ENCODE assay signal across 8 cellular contexts in genomic region chr16:1983544-1984346, GRCh38. TPM values are rescaled to one million over a fixed set of nuclear protein-coding genes. Genes with fewer than 3 reads are reported as not detected.
DNase-seq lines count a peak whose midpoint lies in the region; ATAC-seq, FAIRE-seq and TF ChIP-seq lines count a peak whose summit lies in the region.

GFER (plus strand) TSS chr16:1984193; CDS start chr16:1984219, 26 bp downstream.

- peak within 1 kb of the TSS; percentile 67 for H3K4me3 ChIP-seq in A549
- H3K4me3 ChIP-seq in body of pancreas = peak within 1 kb of the TSS; percentile 77 to 90

- peak within 1 kb of the TSS; percentile 87 for H3K4me3 Mint-ChIP-seq in T-helper 17 cell

- POLR2A ChIA-PET in A549 (lab: Yijun Ruan, JAX) = interaction anchor here (0.6 to 5.4 kb wide), 5 partner anchors 12 to 603 kb away, joined by 3 to 50 read pairs (median 3); partner anchors contain the start of genes RPS2, TBL3 and TRAF7

- peaks cover 20% of the 10 kb centered on the region for H3K27me3 Mint-ChIP-seq in T-helper 17 cell

- H3K4me2 ChIP-seq in A549 = peak within 1 kb of the TSS; percentile 88

- CTCF ChIA-PET in A549 (lab: Yijun Ruan, JAX) = interaction anchor here (1.1 to 19.7 kb wide), 6 partner anchors 10 to 157 kb away, joined by 3 to 196 read pairs (median 7); partner anchors contain the start of gene ZNF598

- peak within 1 kb of the TSS; percentile 41 for H3K27ac Mint-ChIP-seq in T-helper 17 cell

- TF ChIP-seq EP300 in A549 (IDR thresholded peaks at IDR 0.05) = no peak

- no peak for FAIRE-seq in A549 (lab: Jason Lieb, UNC)

- H3K4me1 ChIP-seq in A549 (peaks cover 37% of the 10 kb centered on the region), body of pancreas (peaks cover 62% of the 10 kb centered on the region)

- H3K27me3 ChIP-seq in body of pancreas = peaks cover 0 to 3% of the 10 kb centered on the region in 2 donors

- 0 out of 5 replicates have a peak, but pooled peaks of 1 of the 2 experiments have one; percentile 18 for TF ChIP-seq RAD21 in A549 (conservative IDR thresholded peaks at IDR 0.05 in 1 of 2, IDR thresholded peaks at IDR 0.05 in 1 of 2)

- H3K27ac ChIP-seq in A549 (peak within 1 kb of the TSS; percentile 86 to 94), body of pancreas (peak within 1 kb of the TSS; percentile 56 to 84 (median 79))

- peaks cover 0 to 2% of the 10 kb centered on the region in 2 donors for H3K36me3 ChIP-seq in body of pancreas (replicated peaks in 1 of 2; ENCODE audit: insufficient read depth in 1 of 2, low read depth in 2 of 2)

- ATAC-seq in A549 = peak; percentile 72 to 85
- peak; percentile 80 for ATAC-seq in GM18498 (IDR thresholded peaks at IDR 0.05; ENCODE audit: unreplicated experiment)
- ATAC-seq in HG02852 (IDR thresholded peaks at IDR 0.05; ENCODE audit: unreplicated experiment) = peak; percentile 62
- ATAC-seq in T-helper 17 cell = peak; percentile 69
- ATAC-seq in body of pancreas = peak; percentile 85

- DNase-seq in A549 (ENCODE audit: low read depth in 1 of 2, low spot score in 1 of 2) (peak; percentile 94 to 96), NCI-H1417 treated with DMSO at 0.1 percent for 48 hours (lab: John Stamatoyannopoulos, UW) (peak; percentile 38), T-helper 17 cell (peak; percentile 39 to 55 (median 51)), body of pancreas (peak; percentile 91 to 92 (median 92)), hippocampal formation (lab: John Stamatoyannopoulos, UW) (peak; percentile 82 to 89), putamen (ENCODE audit: low spot score) (peak; percentile 92)

- H3K9me3 ChIP-seq in A549 = no peaks in the 10 kb centered on the region
- H3K9me3 ChIP-seq in T-helper 17 cell (ENCODE audit: control insufficient read depth, low read length, poor library complexity, severe bottlenecking) = no peaks in the 10 kb centered on the region
- H3K9me3 ChIP-seq in body of pancreas = no peaks in the 10 kb centered on the region

- peak; percentile 50; the same call in 2 of the 3 replicates for TF ChIP-seq CTCF in A549 (IDR thresholded peaks at IDR 0.05)
- TF ChIP-seq CTCF in body of pancreas (IDR thresholded peaks at IDR 0.05) = peak in 6 of 7 experiments; percentile 15 to 47 (median 30)

- 0% methylated on average over 22 of the region's 109 CpGs for WGBS in A549 (ENCODE audit: missing lambda C conversion rate)
- WGBS in body of pancreas, 2 donors = 0% methylated on average over 2 to 109 of the region's 109 CpGs

- H3K4me1 Mint-ChIP-seq in T-helper 17 cell = peaks cover 12% of the 10 kb centered on the region

- no peaks in the 10 kb centered on the region for H3K36me3 Mint-ChIP-seq in T-helper 17 cell (ENCODE audit: low read depth)

- peak; percentile 85 for TF ChIP-seq POLR2A in A549 (IDR thresholded peaks at IDR 0.05; ENCODE audit: low read length)
- TF ChIP-seq POLR2A in body of pancreas (IDR thresholded peaks at IDR 0.05) = peak; percentile 45 to 67 (median 59)

- intact Hi-C loops in body of pancreas (cut with DNase I) = no loop called here

TF ChIP-seq in A549, 52 proteins besides CTCF, POLR2A, EP300 and RAD21 (continues in another document):
- TF ChIP-seq BHLHE40 (IDR thresholded peaks at IDR 0.05; ENCODE audit: low read depth, low read length) (no peak), SMC3 (IDR thresholded peaks at IDR 0.05) (peak; percentile 45), TFCP2L1 (CRISPR knock-in tag; IDR thresholded peaks at IDR 0.05) (0 out of 2 replicates have a peak, but pooled peaks have one; percentile 63), ESRRA (IDR thresholded peaks at IDR 0.05; ENCODE audit: borderline replicate concordance, low read length) (no peak), FOSL2 (IDR thresholded peaks at IDR 0.05) (no peak), FOSL2 (CRISPR knock-in tag; IDR thresholded peaks at IDR 0.05) (peak; percentile 18; the same call in 1 of the 2 replicates), HEYL (CRISPR knock-in tag; IDR thresholded peaks at IDR 0.05) (no peak), KDM5A (IDR thresholded peaks at IDR 0.05) (peak; percentile 96), FOXS1 (CRISPR knock-in tag; IDR thresholded peaks at IDR 0.05) (no peak), MYC (IDR thresholded peaks at IDR 0.05; ENCODE audit: borderline replicate concordance, low read length) (peak; percentile 42; the same call in 1 of the 2 replicates), MAZ (IDR thresholded peaks at IDR 0.05; ENCODE audit: borderline replicate concordance, low read depth, low read length) (peak; percentile 46; the same call in 1 of the 2 replicates), GATA3 (IDR thresholded peaks at IDR 0.05; ENCODE audit: borderline replicate concordance) (0 out of 2 replicates have a peak, but pooled peaks have one; percentile 6), NPAS2 (CRISPR knock-in tag; IDR thresholded peaks at IDR 0.05; ENCODE audit: borderline replicate concordance) (peak; percentile 48; the same call in 1 of the 2 replicates), ZC3H11A (IDR thresholded peaks at IDR 0.05) (no peak), ZNF302 (CRISPR knock-in tag; IDR thresholded peaks at IDR 0.05) (no peak), HES2 (IDR thresholded peaks at IDR 0.05) (no peak), RNF2 (IDR thresholded peaks at IDR 0.05; ENCODE audit: borderline replicate concordance, low read depth) (peak; percentile 66; the same call in 1 of the 2 replicates), TP53 (CRISPR knock-in tag; IDR thresholded peaks at IDR 0.05) (0 out of 2 replicates have a peak, but pooled peaks have one; percentile 54), CBX2 (IDR thresholded peaks at IDR 0.05; ENCODE audit: borderline replicate concordance, low read depth) (no peak), ZFP36 (IDR thresholded peaks at IDR 0.05; ENCODE audit: borderline replicate concordance, partially characterized antibody) (no peak), JUN (IDR thresholded peaks at IDR 0.05) (peak; percentile 30 to 82; a peak in 3 of 5 replicates), FOSB (CRISPR knock-in tag; IDR thresholded peaks at IDR 0.05) (no peak), POLR2AphosphoS2 (conservative IDR thresholded peaks at IDR 0.05; ENCODE audit: low read length) (no peak), CEBPB (IDR thresholded peaks at IDR 0.05) (no peak; a peak in 1 of 4 replicates), RFX5 (IDR thresholded peaks at IDR 0.05) (0 out of 2 replicates have a peak, but pooled peaks have one; percentile 17), HDAC2 (IDR thresholded peaks at IDR 0.05) (no peak), CHD4 (IDR thresholded peaks at IDR 0.05; ENCODE audit: borderline replicate concordance) (no peak), CHD2 (IDR thresholded peaks at IDR 0.05; ENCODE audit: low read length, partially characterized antibody) (no peak)
- TF ChIP-seq, protein P1, sequence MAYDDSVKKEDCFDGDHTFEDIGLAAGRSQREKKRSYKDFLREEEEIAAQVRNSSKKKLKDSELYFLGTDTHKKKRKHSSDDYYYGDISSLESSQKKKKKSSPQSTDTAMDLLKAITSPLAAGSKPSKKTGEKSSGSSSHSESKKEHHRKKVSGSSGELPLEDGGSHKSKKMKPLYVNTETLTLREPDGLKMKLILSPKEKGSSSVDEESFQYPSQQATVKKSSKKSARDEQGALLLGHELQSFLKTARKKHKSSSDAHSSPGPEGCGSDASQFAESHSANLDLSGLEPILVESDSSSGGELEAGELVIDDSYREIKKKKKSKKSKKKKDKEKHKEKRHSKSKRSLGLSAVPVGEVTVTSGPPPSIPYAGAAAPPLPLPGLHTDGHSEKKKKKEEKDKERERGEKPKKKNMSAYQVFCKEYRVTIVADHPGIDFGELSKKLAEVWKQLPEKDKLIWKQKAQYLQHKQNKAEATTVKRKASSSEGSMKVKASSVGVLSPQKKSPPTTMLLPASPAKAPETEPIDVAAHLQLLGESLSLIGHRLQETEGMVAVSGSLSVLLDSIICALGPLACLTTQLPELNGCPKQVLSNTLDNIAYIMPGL (CRISPR knock-in tag; IDR thresholded peaks at IDR 0.05; ENCODE audit: borderline replicate concordance) = no peak
- TF ChIP-seq, protein P2, sequence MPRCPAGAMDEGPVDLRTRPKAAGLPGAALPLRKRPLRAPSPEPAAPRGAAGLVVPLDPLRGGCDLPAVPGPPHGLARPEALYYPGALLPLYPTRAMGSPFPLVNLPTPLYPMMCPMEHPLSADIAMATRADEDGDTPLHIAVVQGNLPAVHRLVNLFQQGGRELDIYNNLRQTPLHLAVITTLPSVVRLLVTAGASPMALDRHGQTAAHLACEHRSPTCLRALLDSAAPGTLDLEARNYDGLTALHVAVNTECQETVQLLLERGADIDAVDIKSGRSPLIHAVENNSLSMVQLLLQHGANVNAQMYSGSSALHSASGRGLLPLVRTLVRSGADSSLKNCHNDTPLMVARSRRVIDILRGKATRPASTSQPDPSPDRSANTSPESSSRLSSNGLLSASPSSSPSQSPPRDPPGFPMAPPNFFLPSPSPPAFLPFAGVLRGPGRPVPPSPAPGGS (IDR thresholded peaks at IDR 0.05) = peak; percentile 81; the same call in 1 of the 3 replicates
- TF ChIP-seq, protein P3, sequence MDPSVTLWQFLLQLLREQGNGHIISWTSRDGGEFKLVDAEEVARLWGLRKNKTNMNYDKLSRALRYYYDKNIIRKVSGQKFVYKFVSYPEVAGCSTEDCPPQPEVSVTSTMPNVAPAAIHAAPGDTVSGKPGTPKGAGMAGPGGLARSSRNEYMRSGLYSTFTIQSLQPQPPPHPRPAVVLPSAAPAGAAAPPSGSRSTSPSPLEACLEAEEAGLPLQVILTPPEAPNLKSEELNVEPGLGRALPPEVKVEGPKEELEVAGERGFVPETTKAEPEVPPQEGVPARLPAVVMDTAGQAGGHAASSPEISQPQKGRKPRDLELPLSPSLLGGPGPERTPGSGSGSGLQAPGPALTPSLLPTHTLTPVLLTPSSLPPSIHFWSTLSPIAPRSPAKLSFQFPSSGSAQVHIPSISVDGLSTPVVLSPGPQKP (IDR thresholded peaks at IDR 0.05; ENCODE audit: low read depth, low read length) = no peak
- TF ChIP-seq, protein P4, sequence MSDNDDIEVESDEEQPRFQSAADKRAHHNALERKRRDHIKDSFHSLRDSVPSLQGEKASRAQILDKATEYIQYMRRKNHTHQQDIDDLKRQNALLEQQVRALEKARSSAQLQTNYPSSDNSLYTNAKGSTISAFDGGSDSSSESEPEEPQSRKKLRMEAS (IDR thresholded peaks at IDR 0.05) = peak; percentile 82

RNA-seq across cellular contexts. Expression of gene GFER, which starts in this region (rescaled TPM):
- polyA plus RNA-seq in A549 (2011; rRNA removed) (11.9 and 12.9 TPM in 2 replicates), A549 (2017; fragmentation: RNase III; extraction: RNeasy Plus Mini Kit Qiagen cat#74134 plus additional on column Dnase treatment) (33.9 to 34.9 TPM (median 34.8 TPM) in 3 replicates)
- 23.7 and 27.7 TPM in 2 replicates for polyA plus RNA-seq in A549 (2012; cell fraction: cytosol; rRNA removed)
- polyA plus RNA-seq in A549 (2012; cell fraction: nucleus; rRNA removed) = 26.8 and 30.6 TPM in 2 replicates
- polyA minus RNA-seq in A549 (2011; rRNA and poly(A)+ RNA removed) = 8.6 and 9.5 TPM in 2 replicates
- total RNA-seq in T-helper 17 cell (10 to 100 TPM; 16.2 to 22.1 TPM), body of pancreas (10 to 100 TPM; 13.2 to 35.9 TPM)

Comparison
In these comparisons a context has a peak if more than half of its experiments do, and no peak if none do; other contexts are left out.
1. Peak in every context shown above with its lines: DNase-seq, ATAC-seq, H3K4me3 ChIP-seq and H3K27ac ChIP-seq.
2. DNase-seq: peak in every context shown above with its lines; median percentile 95 in A549; 92 in body of pancreas; 92 in putamen; 86 in hippocampal formation; 51 in T-helper 17 cell; 38 in NCI-H1417 treated with DMSO at 0.1 percent for 48 hours.